In genomic region chr1:186872356-186872755, GRCh38 we compare ENCODE assay signal across 24 cellular contexts. TPM values are rescaled to one million over a fixed set of nuclear protein-coding genes. Genes with fewer than 3 reads are reported as not detected.
"Had no signal": no experiment of that assay in that cellular context is flagged by ENCODE, and none has a peak within 500 bp of the region (broad histone marks: within the 10 kb centered on the region; RNA-seq: fewer than 3 reads in every experiment).

No MANE protein-coding gene starts in this region.

- H3K4me3 Mint-ChIP-seq: immature natural killer cell; memory B cell; mesothelial cell of epicardium; natural killer cell; stimulated activated effector memory CD8-positive, alpha-beta T cell treated with anti-CD3 and anti-CD28 coated beads, Interleukin-12 subunit alpha, Interleukin-12 subunit beta, amount 100 ng/mL, for 72 hours; type B pancreatic cell had no signal

- H3K4me3 ChIP-seq: coronary artery, esophagus muscularis mucosa, gastroesophageal sphincter, left ventricle myocardium inferior, lower lobe of right lung, psoas muscle, right lobe of liver, suprapubic skin, thyroid gland had no signal

- H3K36me3 ChIP-seq: esophagus muscularis mucosa, gastroesophageal sphincter, left ventricle myocardium inferior, lower lobe of right lung, right lobe of liver, suprapubic skin, thyroid gland had no signal

- H3K27me3 ChIP-seq: esophagus muscularis mucosa, gastroesophageal sphincter, right lobe of liver, suprapubic skin, thyroid gland had no signal

- H3K9ac ChIP-seq: parathyroid adenoma had no signal

- H3K4me1 ChIP-seq: esophagus muscularis mucosa, gastroesophageal sphincter, left ventricle myocardium inferior, psoas muscle, right lobe of liver, thyroid gland had no signal

- H3K36me3 Mint-ChIP-seq: memory B cell; natural killer cell; stimulated activated effector memory CD8-positive, alpha-beta T cell treated with anti-CD3 and anti-CD28 coated beads, Interleukin-12 subunit alpha, Interleukin-12 subunit beta, amount 100 ng/mL, for 72 hours; type B pancreatic cell had no signal

- DNase-seq: effector CD4-positive, alpha-beta T cell; glutamatergic neuron; immature natural killer cell; left ventricle myocardium inferior; lower lobe of right lung; natural killer cell; psoas muscle; retina; right lobe of liver; stimulated activated CD4-positive, alpha-beta T cell treated with anti-CD3 and anti-CD28 coated beads, Interleukin-4, amount 100 ng/mL, for 1 hour; stimulated activated CD8-positive, alpha-beta memory T cell treated with anti-CD3 and anti-CD28 coated beads, Interleukin-4, amount 100 ng/mL, for 48 hours; stimulated activated naive CD8-positive, alpha-beta T cell treated with anti-CD3 and anti-CD28 coated beads, Interleukin-15, Interleukin-2, amounts not matched to agents 100 U/mL and 50 U/mL, for 24 hours; thyroid gland had no signal

- H3K27ac Mint-ChIP-seq: immature natural killer cell; memory B cell; natural killer cell; stimulated activated effector memory CD8-positive, alpha-beta T cell treated with anti-CD3 and anti-CD28 coated beads, Interleukin-12 subunit alpha, Interleukin-12 subunit beta, amount 100 ng/mL, for 72 hours; type B pancreatic cell had no signal

- ATAC-seq: gastroesophageal sphincter; lower lobe of right lung; natural killer cell; psoas muscle; right lobe of liver; stimulated activated effector memory CD8-positive, alpha-beta T cell treated with anti-CD3 and anti-CD28 coated beads, Interleukin-12 subunit alpha, Interleukin-12 subunit beta, amount 100 ng/mL, for 72 hours; stimulated activated naive CD8-positive, alpha-beta T cell treated with anti-CD3 and anti-CD28 coated beads, Interleukin-15, Interleukin-2, amounts not matched to agents 100 U/mL and 50 U/mL, for 24 hours had no signal

- H3K9me3 ChIP-seq: esophagus muscularis mucosa, gastroesophageal sphincter, left ventricle myocardium inferior, lower lobe of right lung, psoas muscle, right lobe of liver, suprapubic skin, thyroid gland had no signal

- H3K4me1 Mint-ChIP-seq: immature natural killer cell; memory B cell; natural killer cell; stimulated activated effector memory CD8-positive, alpha-beta T cell treated with anti-CD3 and anti-CD28 coated beads, Interleukin-12 subunit alpha, Interleukin-12 subunit beta, amount 100 ng/mL, for 72 hours had no signal

- H3K27ac ChIP-seq: coronary artery, epithelial cell of prostate, esophagus muscularis mucosa, gastroesophageal sphincter, left ventricle myocardium inferior, lower lobe of right lung, parathyroid adenoma, psoas muscle, right lobe of liver, suprapubic skin, thyroid gland had no signal

RNA-seq across cellular contexts. Expression of gene PLA2G4A, which starts 43.6 kb away (rescaled TPM):
- total RNA-seq: myocyte had no signal
- polyA plus RNA-seq: immature natural killer cell had no signal
